In the genomic region with DNA sequence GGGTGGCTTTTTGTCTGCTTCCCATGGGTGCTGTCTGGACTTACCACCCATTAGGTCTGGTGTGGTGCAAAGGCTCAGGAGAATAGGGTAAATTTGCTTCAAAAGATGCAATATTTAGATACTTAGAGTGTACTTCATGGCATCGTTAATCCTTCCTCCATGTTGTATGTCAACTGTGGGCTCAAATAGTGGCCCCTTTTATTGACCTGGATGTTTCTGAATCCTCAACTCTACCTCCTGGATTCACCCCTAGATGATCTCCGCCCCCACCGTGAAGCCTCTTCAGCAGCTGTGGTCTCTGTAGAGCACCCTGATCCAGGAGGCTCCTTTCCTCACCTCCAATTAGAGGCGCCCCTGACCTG, we compare ENCODE assay signal across 1 cellular context.
TF ChIP-seq lines count a peak whose summit lies in the region.

No MANE protein-coding gene starts in this region.

TF ChIP-seq in WTC11, 78 proteins besides CTCF, POLR2A, EP300 and RAD21 (continued from another document):
- TF ChIP-seq, protein P1, sequence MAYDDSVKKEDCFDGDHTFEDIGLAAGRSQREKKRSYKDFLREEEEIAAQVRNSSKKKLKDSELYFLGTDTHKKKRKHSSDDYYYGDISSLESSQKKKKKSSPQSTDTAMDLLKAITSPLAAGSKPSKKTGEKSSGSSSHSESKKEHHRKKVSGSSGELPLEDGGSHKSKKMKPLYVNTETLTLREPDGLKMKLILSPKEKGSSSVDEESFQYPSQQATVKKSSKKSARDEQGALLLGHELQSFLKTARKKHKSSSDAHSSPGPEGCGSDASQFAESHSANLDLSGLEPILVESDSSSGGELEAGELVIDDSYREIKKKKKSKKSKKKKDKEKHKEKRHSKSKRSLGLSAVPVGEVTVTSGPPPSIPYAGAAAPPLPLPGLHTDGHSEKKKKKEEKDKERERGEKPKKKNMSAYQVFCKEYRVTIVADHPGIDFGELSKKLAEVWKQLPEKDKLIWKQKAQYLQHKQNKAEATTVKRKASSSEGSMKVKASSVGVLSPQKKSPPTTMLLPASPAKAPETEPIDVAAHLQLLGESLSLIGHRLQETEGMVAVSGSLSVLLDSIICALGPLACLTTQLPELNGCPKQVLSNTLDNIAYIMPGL (CRISPR knock-in tag; IDR thresholded peaks at IDR 0.05), result no peak
- TF ChIP-seq, protein P2, sequence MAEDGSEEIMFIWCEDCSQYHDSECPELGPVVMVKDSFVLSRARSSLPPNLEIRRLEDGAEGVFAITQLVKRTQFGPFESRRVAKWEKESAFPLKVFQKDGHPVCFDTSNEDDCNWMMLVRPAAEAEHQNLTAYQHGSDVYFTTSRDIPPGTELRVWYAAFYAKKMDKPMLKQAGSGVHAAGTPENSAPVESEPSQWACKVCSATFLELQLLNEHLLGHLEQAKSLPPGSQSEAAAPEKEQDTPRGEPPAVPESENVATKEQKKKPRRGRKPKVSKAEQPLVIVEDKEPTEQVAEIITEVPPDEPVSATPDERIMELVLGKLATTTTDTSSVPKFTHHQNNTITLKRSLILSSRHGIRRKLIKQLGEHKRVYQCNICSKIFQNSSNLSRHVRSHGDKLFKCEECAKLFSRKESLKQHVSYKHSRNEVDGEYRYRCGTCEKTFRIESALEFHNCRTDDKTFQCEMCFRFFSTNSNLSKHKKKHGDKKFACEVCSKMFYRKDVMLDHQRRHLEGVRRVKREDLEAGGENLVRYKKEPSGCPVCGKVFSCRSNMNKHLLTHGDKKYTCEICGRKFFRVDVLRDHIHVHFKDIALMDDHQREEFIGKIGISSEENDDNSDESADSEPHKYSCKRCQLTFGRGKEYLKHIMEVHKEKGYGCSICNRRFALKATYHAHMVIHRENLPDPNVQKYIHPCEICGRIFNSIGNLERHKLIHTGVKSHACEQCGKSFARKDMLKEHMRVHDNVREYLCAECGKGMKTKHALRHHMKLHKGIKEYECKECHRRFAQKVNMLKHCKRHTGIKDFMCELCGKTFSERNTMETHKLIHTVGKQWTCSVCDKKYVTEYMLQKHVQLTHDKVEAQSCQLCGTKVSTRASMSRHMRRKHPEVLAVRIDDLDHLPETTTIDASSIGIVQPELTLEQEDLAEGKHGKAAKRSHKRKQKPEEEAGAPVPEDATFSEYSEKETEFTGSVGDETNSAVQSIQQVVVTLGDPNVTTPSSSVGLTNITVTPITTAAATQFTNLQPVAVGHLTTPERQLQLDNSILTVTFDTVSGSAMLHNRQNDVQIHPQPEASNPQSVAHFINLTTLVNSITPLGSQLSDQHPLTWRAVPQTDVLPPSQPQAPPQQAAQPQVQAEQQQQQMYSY (CRISPR knock-in tag; IDR thresholded peaks at IDR 0.05), result no peak
- TF ChIP-seq MXD4 (CRISPR knock-in tag; IDR thresholded peaks at IDR 0.05; ENCODE audit: borderline replicate concordance) (no peak), ZNF263 (CRISPR knock-in tag; IDR thresholded peaks at IDR 0.05; ENCODE audit: low read depth) (no peak), NR3C1 (CRISPR knock-in tag; conservative IDR thresholded peaks at IDR 0.05; ENCODE audit: low read depth) (no peak), SOX15 (CRISPR knock-in tag; IDR thresholded peaks at IDR 0.05) (no peak), EMX1 (CRISPR knock-in tag; IDR thresholded peaks at IDR 0.05) (no peak), JAZF1 (CRISPR knock-in tag; IDR thresholded peaks at IDR 0.05) (no peak), MYBL2 (CRISPR knock-in tag; IDR thresholded peaks at IDR 0.05) (no peak), TEAD4 (CRISPR knock-in tag; IDR thresholded peaks at IDR 0.05) (no peak), ZNF232 (CRISPR knock-in tag; IDR thresholded peaks at IDR 0.05) (no peak), ZNF219 (CRISPR knock-in tag; IDR thresholded peaks at IDR 0.05; ENCODE audit: borderline replicate concordance) (no peak), FOXK1 (CRISPR knock-in tag; IDR thresholded peaks at IDR 0.05) (no peak)
- TF ChIP-seq, protein P3, sequence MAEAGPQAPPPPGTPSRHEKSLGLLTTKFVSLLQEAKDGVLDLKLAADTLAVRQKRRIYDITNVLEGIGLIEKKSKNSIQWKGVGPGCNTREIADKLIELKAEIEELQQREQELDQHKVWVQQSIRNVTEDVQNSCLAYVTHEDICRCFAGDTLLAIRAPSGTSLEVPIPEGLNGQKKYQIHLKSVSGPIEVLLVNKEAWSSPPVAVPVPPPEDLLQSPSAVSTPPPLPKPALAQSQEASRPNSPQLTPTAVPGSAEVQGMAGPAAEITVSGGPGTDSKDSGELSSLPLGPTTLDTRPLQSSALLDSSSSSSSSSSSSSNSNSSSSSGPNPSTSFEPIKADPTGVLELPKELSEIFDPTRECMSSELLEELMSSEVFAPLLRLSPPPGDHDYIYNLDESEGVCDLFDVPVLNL (CRISPR knock-in tag; IDR thresholded peaks at IDR 0.05; ENCODE audit: borderline replicate concordance, low read depth), result no peak
- TF ChIP-seq, protein P4, sequence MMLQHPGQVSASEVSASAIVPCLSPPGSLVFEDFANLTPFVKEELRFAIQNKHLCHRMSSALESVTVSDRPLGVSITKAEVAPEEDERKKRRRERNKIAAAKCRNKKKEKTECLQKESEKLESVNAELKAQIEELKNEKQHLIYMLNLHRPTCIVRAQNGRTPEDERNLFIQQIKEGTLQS (CRISPR knock-in tag; conservative IDR thresholded peaks at IDR 0.05), result no peak
- TF ChIP-seq, protein P5, sequence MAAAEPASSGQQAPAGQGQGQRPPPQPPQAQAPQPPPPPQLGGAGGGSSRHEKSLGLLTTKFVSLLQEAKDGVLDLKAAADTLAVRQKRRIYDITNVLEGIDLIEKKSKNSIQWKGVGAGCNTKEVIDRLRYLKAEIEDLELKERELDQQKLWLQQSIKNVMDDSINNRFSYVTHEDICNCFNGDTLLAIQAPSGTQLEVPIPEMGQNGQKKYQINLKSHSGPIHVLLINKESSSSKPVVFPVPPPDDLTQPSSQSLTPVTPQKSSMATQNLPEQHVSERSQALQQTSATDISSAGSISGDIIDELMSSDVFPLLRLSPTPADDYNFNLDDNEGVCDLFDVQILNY (CRISPR knock-in tag; IDR thresholded peaks at IDR 0.05), result no peak
- TF ChIP-seq, protein P6, sequence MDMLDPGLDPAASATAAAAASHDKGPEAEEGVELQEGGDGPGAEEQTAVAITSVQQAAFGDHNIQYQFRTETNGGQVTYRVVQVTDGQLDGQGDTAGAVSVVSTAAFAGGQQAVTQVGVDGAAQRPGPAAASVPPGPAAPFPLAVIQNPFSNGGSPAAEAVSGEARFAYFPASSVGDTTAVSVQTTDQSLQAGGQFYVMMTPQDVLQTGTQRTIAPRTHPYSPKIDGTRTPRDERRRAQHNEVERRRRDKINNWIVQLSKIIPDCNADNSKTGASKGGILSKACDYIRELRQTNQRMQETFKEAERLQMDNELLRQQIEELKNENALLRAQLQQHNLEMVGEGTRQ (CRISPR knock-in tag; IDR thresholded peaks at IDR 0.05), result no peak
- TF ChIP-seq, protein P7, sequence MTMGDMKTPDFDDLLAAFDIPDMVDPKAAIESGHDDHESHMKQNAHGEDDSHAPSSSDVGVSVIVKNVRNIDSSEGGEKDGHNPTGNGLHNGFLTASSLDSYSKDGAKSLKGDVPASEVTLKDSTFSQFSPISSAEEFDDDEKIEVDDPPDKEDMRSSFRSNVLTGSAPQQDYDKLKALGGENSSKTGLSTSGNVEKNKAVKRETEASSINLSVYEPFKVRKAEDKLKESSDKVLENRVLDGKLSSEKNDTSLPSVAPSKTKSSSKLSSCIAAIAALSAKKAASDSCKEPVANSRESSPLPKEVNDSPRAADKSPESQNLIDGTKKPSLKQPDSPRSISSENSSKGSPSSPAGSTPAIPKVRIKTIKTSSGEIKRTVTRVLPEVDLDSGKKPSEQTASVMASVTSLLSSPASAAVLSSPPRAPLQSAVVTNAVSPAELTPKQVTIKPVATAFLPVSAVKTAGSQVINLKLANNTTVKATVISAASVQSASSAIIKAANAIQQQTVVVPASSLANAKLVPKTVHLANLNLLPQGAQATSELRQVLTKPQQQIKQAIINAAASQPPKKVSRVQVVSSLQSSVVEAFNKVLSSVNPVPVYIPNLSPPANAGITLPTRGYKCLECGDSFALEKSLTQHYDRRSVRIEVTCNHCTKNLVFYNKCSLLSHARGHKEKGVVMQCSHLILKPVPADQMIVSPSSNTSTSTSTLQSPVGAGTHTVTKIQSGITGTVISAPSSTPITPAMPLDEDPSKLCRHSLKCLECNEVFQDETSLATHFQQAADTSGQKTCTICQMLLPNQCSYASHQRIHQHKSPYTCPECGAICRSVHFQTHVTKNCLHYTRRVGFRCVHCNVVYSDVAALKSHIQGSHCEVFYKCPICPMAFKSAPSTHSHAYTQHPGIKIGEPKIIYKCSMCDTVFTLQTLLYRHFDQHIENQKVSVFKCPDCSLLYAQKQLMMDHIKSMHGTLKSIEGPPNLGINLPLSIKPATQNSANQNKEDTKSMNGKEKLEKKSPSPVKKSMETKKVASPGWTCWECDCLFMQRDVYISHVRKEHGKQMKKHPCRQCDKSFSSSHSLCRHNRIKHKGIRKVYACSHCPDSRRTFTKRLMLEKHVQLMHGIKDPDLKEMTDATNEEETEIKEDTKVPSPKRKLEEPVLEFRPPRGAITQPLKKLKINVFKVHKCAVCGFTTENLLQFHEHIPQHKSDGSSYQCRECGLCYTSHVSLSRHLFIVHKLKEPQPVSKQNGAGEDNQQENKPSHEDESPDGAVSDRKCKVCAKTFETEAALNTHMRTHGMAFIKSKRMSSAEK (CRISPR knock-in tag; IDR thresholded peaks at IDR 0.05; ENCODE audit: borderline replicate concordance), result no peak
